1 cellular context compared by ENCODE assay signal in genomic region chr19:48302600-48302959, GRCh38.
TF ChIP-seq lines count a peak whose summit lies in the region.

No MANE protein-coding gene starts in this region.

TF ChIP-seq in H1, 55 proteins besides CTCF, POLR2A, EP300 and RAD21:
- TF ChIP-seq SAP30 (IDR thresholded peaks at IDR 0.05; ENCODE audit: insufficient read depth, insufficient replicate concordance, low read length) (no peak), ASH2L (IDR thresholded peaks at IDR 0.05; ENCODE audit: low read length) (no peak), CREB1 (IDR thresholded peaks at IDR 0.05) (no peak), TBP (IDR thresholded peaks at IDR 0.05; ENCODE audit: low read depth, low read length) (no peak), MAFK (IDR thresholded peaks at IDR 0.05; ENCODE audit: low read depth, low read length) (no peak), CHD2 (IDR thresholded peaks at IDR 0.05; ENCODE audit: low read length) (no peak), PHF8 (conservative IDR thresholded peaks at IDR 0.05; ENCODE audit: low read depth, low read length) (no peak), SIRT6 (IDR thresholded peaks at IDR 0.05; ENCODE audit: low read length) (no peak), RBBP5 (IDR thresholded peaks at IDR 0.05; ENCODE audit: borderline replicate concordance, low read depth, low read length) (no peak), KDM5A (IDR thresholded peaks at IDR 0.05; ENCODE audit: low read length) (no peak), KDM4A (IDR thresholded peaks at IDR 0.05; ENCODE audit: low read depth, low read length, severe bottlenecking) (no peak), CEBPB (IDR thresholded peaks at IDR 0.05; ENCODE audit: low read depth, low read length) (no peak), HDAC6 (IDR thresholded peaks at IDR 0.05; ENCODE audit: low read depth, low read length) (no peak), EGR1 (IDR thresholded peaks at IDR 0.05; ENCODE audit: borderline replicate concordance, low read depth, low read length) (no peak), E2F6 (IDR thresholded peaks at IDR 0.05) (no peak), CTBP2 (IDR thresholded peaks at IDR 0.05; ENCODE audit: borderline replicate concordance, insufficient read depth, insufficient read length, low read length) (no peak), SIN3A (conservative IDR thresholded peaks at IDR 0.05 in 1 of 2, IDR thresholded peaks at IDR 0.05 in 1 of 2; ENCODE audit: low read depth in 1 of 2, low read length in 2 of 2) (no peak), NRF1 (IDR thresholded peaks at IDR 0.05; ENCODE audit: low read depth, low read length) (no peak)
